ENCODE assay signal across 14 cellular contexts in the genomic region with DNA sequence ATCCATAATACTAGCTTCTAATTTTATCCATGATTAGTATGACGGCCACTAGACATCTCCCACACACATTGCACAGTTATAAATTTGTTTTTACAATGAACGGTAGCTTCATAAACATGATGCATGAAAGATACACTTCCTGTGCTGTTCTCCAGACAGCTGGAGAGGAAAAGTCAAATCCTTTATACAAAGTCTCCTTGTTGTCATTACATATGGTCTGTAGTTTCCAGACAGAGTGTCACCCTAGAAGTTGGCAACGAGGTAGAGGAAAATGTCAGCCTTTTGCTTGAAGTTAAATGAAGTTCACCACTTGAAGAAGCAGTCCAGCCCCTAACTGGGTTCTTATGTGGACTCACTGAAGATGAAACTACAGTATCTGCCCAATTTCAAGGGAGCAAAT.
DNase-seq lines count a peak whose midpoint lies in the region; ATAC-seq, FAIRE-seq and TF ChIP-seq lines count a peak whose summit lies in the region.
"Had no signal": no experiment of that assay in that cellular context is flagged by ENCODE, and none has a peak within 500 bp of the region (broad histone marks: within the 10 kb centered on the region; RNA-seq: fewer than 3 reads in every experiment).

No MANE protein-coding gene starts in this region.

- no peaks in the 10 kb centered on the region; the same call in 2 of the 3 replicates for H3K4me1 Mint-ChIP-seq in GM23338
- no peaks in the 10 kb centered on the region for H3K4me1 Mint-ChIP-seq in CD8-positive, alpha-beta T cell (ENCODE audit: low read depth)
- H3K4me1 Mint-ChIP-seq: H9 had no signal

- intact Hi-C loops in endothelial cell of umbilical vein (cut with micrococcal nuclease), result no loop called here
- intact Hi-C loops in CD8-positive, alpha-beta T cell (cut with DNase I, micrococcal nuclease), result no loop called here

- no peaks in the 10 kb centered on the region for H3K9me1 ChIP-seq in endothelial cell of umbilical vein (replicated peaks; ENCODE audit: control insufficient read depth, extremely low read depth, insufficient read depth, low read length)

- no peak for TF ChIP-seq CTCF in GM23338 (conservative IDR thresholded peaks at IDR 0.05; ENCODE audit: low read depth in 2 of 2)
- no peak for TF ChIP-seq CTCF in endothelial cell of umbilical vein (IDR thresholded peaks at IDR 0.05; ENCODE audit: extremely low read depth in 1 of 2, insufficient read depth in 1 of 2, low read depth in 1 of 2, low read length in 2 of 2)
- no peak for TF ChIP-seq CTCF in CD8-positive, alpha-beta T cell (IDR thresholded peaks at IDR 0.05)
- no peak for TF ChIP-seq CTCF in SK-N-SH (IDR thresholded peaks at IDR 0.05)

- no peaks in the 10 kb centered on the region for H3K36me3 Mint-ChIP-seq in GM23338 (ENCODE audit: low read depth)
- no peaks in the 10 kb centered on the region for H3K36me3 Mint-ChIP-seq in CD8-positive, alpha-beta T cell

- WGBS in mesenchymal stem cell, result 59% methylated on average over 2 of the region's 3 CpGs
- 28% methylated on average over 3 of the region's 3 CpGs for WGBS in SK-N-SH (ENCODE audit: low lambda C conversion rate)

- no peak overlapping the region for H3K27ac ChIP-seq in GM23338 (ENCODE audit: low read depth)
- H3K27ac ChIP-seq in endothelial cell of umbilical vein (ENCODE audit: insufficient read depth, low read depth, low read length), result no peak overlapping the region
- H3K27ac ChIP-seq in mesenchymal stem cell (ENCODE audit: low read length, poor library complexity, severe bottlenecking), result no peak overlapping the region
- no peak overlapping the region for H3K27ac ChIP-seq in CD8-positive, alpha-beta T cell (ENCODE audit: low read depth, low read length)
- H3K27ac ChIP-seq in SK-N-SH (ENCODE audit: low read depth in 2 of 2, low read length in 1 of 2), result no peak overlapping the region
- H3K27ac ChIP-seq: A549 had no signal

- H3K4me1 ChIP-seq in GM23338 (ENCODE audit: insufficient read depth), result no peaks in the 10 kb centered on the region
- H3K4me1 ChIP-seq in endothelial cell of umbilical vein (ENCODE audit: control insufficient read depth, extremely low read depth, insufficient read depth, low read length), result peaks cover 5% of the 10 kb centered on the region
- no peaks in the 10 kb centered on the region for H3K4me1 ChIP-seq in mesenchymal stem cell (ENCODE audit: control insufficient read depth, insufficient read depth, low read depth, low read length)
- H3K4me1 ChIP-seq in CD8-positive, alpha-beta T cell (ENCODE audit: insufficient read depth, low read length), result no peaks in the 10 kb centered on the region
- no peaks in the 10 kb centered on the region for H3K4me1 ChIP-seq in SK-N-SH (ENCODE audit: control insufficient read depth in 1 of 2, insufficient read depth in 2 of 2, low read depth in 1 of 2, low read length in 1 of 2)
- H3K4me1 ChIP-seq: A549 had no signal

- TF ChIP-seq EP300 in SK-N-SH (IDR thresholded peaks at IDR 0.05; ENCODE audit: borderline replicate concordance in 1 of 2, low read depth in 1 of 2, low read length in 1 of 2), result no peak

- H3K79me1 ChIP-seq in mesenchymal stem cell (replicated peaks; ENCODE audit: low read length, poor library complexity, severe bottlenecking), result no peaks in the 10 kb centered on the region

- H4K8ac ChIP-seq in mesenchymal stem cell (ENCODE audit: low read length), result no peak overlapping the region

- DNase-seq in GM23338 (ENCODE audit: low spot score) (no peak), endothelial cell of umbilical vein (ENCODE audit: low read depth, low spot score) (peak; percentile 68), mesenchymal stem cell (peak; percentile 11), SK-N-SH (no peak), Ammon's horn (ENCODE audit: low spot score) (no peak)
- no peak for DNase-seq in CD8-positive, alpha-beta T cell
- DNase-seq: C1 segment of cervical spinal cord; CD4-positive, alpha-beta T cell; COR-L47; GOT3; H9; IMR-90; KG1 had no signal

- BruUV-seq in endothelial cell of umbilical vein (replicated peaks; lab: Mats Ljungman, UMichigan), result no TSS peak

- H2BK120ac ChIP-seq in mesenchymal stem cell (ENCODE audit: low read depth, low read length), result no peak overlapping the region

- H2BK5ac ChIP-seq in mesenchymal stem cell (ENCODE audit: low read depth, low read length, poor library complexity, severe bottlenecking), result no peak overlapping the region

- CTCF ChIA-PET in endothelial cell of umbilical vein (lab: Charles Lee) (interaction anchor here (1.1 kb wide), 1 partner anchor 11 kb away, joined by 3 read pairs; no protein-coding TSS in a partner anchor), SK-N-SH (lab: Yijun Ruan, JAX) (no interaction called here)
- CTCF ChIA-PET in CD8-positive, alpha-beta T cell (lab: Charles Lee), result no interaction called here

- H3K79me2 ChIP-seq in GM23338 (replicated peaks; ENCODE audit: insufficient read depth), result no peaks in the 10 kb centered on the region
- no peaks in the 10 kb centered on the region for H3K79me2 ChIP-seq in endothelial cell of umbilical vein (ENCODE audit: control insufficient read depth, insufficient read depth, low read length)
- no peaks in the 10 kb centered on the region for H3K79me2 ChIP-seq in SK-N-SH (ENCODE audit: insufficient read depth)

- no peaks in the 10 kb centered on the region for H3K9me3 Mint-ChIP-seq in GM23338
- no peaks in the 10 kb centered on the region for H3K9me3 Mint-ChIP-seq in CD8-positive, alpha-beta T cell
- H3K9me3 Mint-ChIP-seq: CD4-positive, alpha-beta T cell; H9 had no signal

- H3K4me2 ChIP-seq in GM23338 (no peak overlapping the region), endothelial cell of umbilical vein (ENCODE audit: insufficient read depth, low read length) (peak overlapping the region; percentile 8), mesenchymal stem cell (ENCODE audit: low read length, poor library complexity, severe bottlenecking) (no peak overlapping the region), SK-N-SH (no peak overlapping the region)
- H3K4me2 ChIP-seq: A549 had no signal

- H3K9me2 ChIP-seq in GM23338 (ENCODE audit: insufficient read depth), result 0 out of 2 replicates have a peak, but pooled peaks cover 4% of the 10 kb centered on the region
- H3K9me2 ChIP-seq in SK-N-SH, result no peaks in the 10 kb centered on the region

- H3K18ac ChIP-seq in mesenchymal stem cell (ENCODE audit: low read depth in 1 of 2, low read length in 2 of 2), result no peak overlapping the region

- H2BK15ac ChIP-seq in mesenchymal stem cell (ENCODE audit: low read depth, poor library complexity, severe bottlenecking), result no peak overlapping the region

- no peak overlapping the region for H3K4me3 Mint-ChIP-seq in GM23338
- H3K4me3 Mint-ChIP-seq in CD8-positive, alpha-beta T cell, result no peak overlapping the region
- H3K4me3 Mint-ChIP-seq: CD4-positive, alpha-beta T cell; H9 had no signal

- H3K4me3 ChIP-seq in GM23338 (no peak overlapping the region), endothelial cell of umbilical vein (replicated peaks in 1 of 3; ENCODE audit: insufficient read depth in 1 of 3, low read depth in 1 of 3, low read length in 3 of 3) (no peak overlapping the region), mesenchymal stem cell (ENCODE audit: insufficient read depth in 1 of 2, low read depth in 1 of 2, low read length in 2 of 2) (no peak overlapping the region), SK-N-SH (ENCODE audit: low read depth in 2 of 2, low read length in 1 of 2) (no peak overlapping the region)
- no peak overlapping the region for H3K4me3 ChIP-seq in CD8-positive, alpha-beta T cell (ENCODE audit: low read depth, low read length)
- H3K4me3 ChIP-seq: A549 had no signal

- TF ChIP-seq POLR2A in endothelial cell of umbilical vein (IDR thresholded peaks at IDR 0.05; ENCODE audit: low read depth, low read length), result no peak

- H2AK5ac ChIP-seq in mesenchymal stem cell (ENCODE audit: low read length, severe bottlenecking), result no peak overlapping the region

- peak; percentile 24 for FAIRE-seq in endothelial cell of umbilical vein (lab: Jason Lieb, UNC)
- FAIRE-seq: A549 had no signal

- H3K14ac ChIP-seq in mesenchymal stem cell (ENCODE audit: low read length in 2 of 2), result no peak overlapping the region

- no peaks in the 10 kb centered on the region for H3K27me3 Mint-ChIP-seq in GM23338 (ENCODE audit: insufficient read depth, low read depth, poor library complexity)
- no peaks in the 10 kb centered on the region for H3K27me3 Mint-ChIP-seq in CD8-positive, alpha-beta T cell (ENCODE audit: low read depth)

- H4K20me1 ChIP-seq in GM23338 (replicated peaks; ENCODE audit: insufficient read depth), result no peaks in the 10 kb centered on the region
- no peaks in the 10 kb centered on the region for H4K20me1 ChIP-seq in endothelial cell of umbilical vein (replicated peaks; ENCODE audit: control insufficient read depth, extremely low read depth, insufficient read depth, low read length)
- no peaks in the 10 kb centered on the region for H4K20me1 ChIP-seq in SK-N-SH (ENCODE audit: insufficient read depth)

- H3K27me3 ChIP-seq in GM23338 (ENCODE audit: insufficient read depth) (no peaks in the 10 kb centered on the region), endothelial cell of umbilical vein (ENCODE audit: control insufficient read depth in 2 of 2, insufficient read depth in 2 of 2, low read length in 2 of 2) (no peaks in the 10 kb centered on the region), mesenchymal stem cell (ENCODE audit: control insufficient read depth in 1 of 2, insufficient read depth in 1 of 2, low read length in 2 of 2) (no peaks in the 10 kb centered on the region), SK-N-SH (ENCODE audit: insufficient read depth) (0 out of 2 replicates have a peak, but pooled peaks cover 4% of the 10 kb centered on the region)
- no peaks in the 10 kb centered on the region for H3K27me3 ChIP-seq in CD8-positive, alpha-beta T cell (ENCODE audit: insufficient read depth, low read length)

- H3K36me3 ChIP-seq in GM23338 (ENCODE audit: insufficient read depth) (no peaks in the 10 kb centered on the region), endothelial cell of umbilical vein (ENCODE audit: control insufficient read depth in 2 of 2, extremely low read depth in 1 of 2, insufficient read depth in 2 of 2, low read length in 2 of 2) (no peaks in the 10 kb centered on the region), mesenchymal stem cell (ENCODE audit: control insufficient read depth in 1 of 2, insufficient read depth in 2 of 2, low read depth in 1 of 2, low read length in 2 of 2) (no peaks in the 10 kb centered on the region), SK-N-SH (replicated peaks in 1 of 2; ENCODE audit: control insufficient read depth in 1 of 2, insufficient read depth in 2 of 2, low read length in 1 of 2) (no peaks in the 10 kb centered on the region)
- H3K36me3 ChIP-seq in CD8-positive, alpha-beta T cell (ENCODE audit: insufficient read depth, low read length), result no peaks in the 10 kb centered on the region

- no peak overlapping the region for H3K9ac ChIP-seq in endothelial cell of umbilical vein (replicated peaks; ENCODE audit: extremely low read depth, insufficient read depth, low read length)
- no peak overlapping the region for H3K9ac ChIP-seq in mesenchymal stem cell (ENCODE audit: low read length)
- H3K9ac ChIP-seq in SK-N-SH, result no peak overlapping the region

- dilution Hi-C loops in endothelial cell of umbilical vein (cut with MboI; ENCODE audit: extremely low pct_ligation_motif_present, low sequenced_read_pairs), result no loop called here

- no peak overlapping the region for H3K23ac ChIP-seq in mesenchymal stem cell (ENCODE audit: low read length in 2 of 2)

- H3K9me3 ChIP-seq in endothelial cell of umbilical vein (replicated peaks; ENCODE audit: control insufficient read depth, insufficient read depth, low read length), result no peaks in the 10 kb centered on the region
- H3K9me3 ChIP-seq in mesenchymal stem cell (ENCODE audit: control insufficient read depth, low read length), result no peaks in the 10 kb centered on the region
- H3K9me3 ChIP-seq in CD8-positive, alpha-beta T cell (ENCODE audit: low read length), result no peaks in the 10 kb centered on the region
- H3K9me3 ChIP-seq in SK-N-SH, result no peaks in the 10 kb centered on the region
- H3K9me3 ChIP-seq: A549 had no signal

- no peak overlapping the region for H2BK12ac ChIP-seq in mesenchymal stem cell (ENCODE audit: low read length in 2 of 2)

- H2AFZ ChIP-seq in GM23338 (peak overlapping the region; percentile 60; the same call in 1 of the 2 replicates), endothelial cell of umbilical vein (ENCODE audit: low read depth, low read length) (peak overlapping the region; percentile 63), mesenchymal stem cell (ENCODE audit: low read depth, low read length) (no peak overlapping the region), SK-N-SH (ENCODE audit: low read depth) (no peak overlapping the region)

- TF ChIP-seq RAD21 in SK-N-SH (IDR thresholded peaks at IDR 0.05; ENCODE audit: low read length), result no peak

- H3F3A ChIP-seq in GM23338 (replicated peaks; ENCODE audit: low read depth) (no peaks in the 10 kb centered on the region), SK-N-SH (replicated peaks; ENCODE audit: insufficient read depth) (no peaks in the 10 kb centered on the region)

- ATAC-seq in GM23338, result no peak
- ATAC-seq in CD8-positive, alpha-beta T cell, result no peak
- ATAC-seq: A549 had no signal

- no peak overlapping the region for H4K91ac ChIP-seq in mesenchymal stem cell (ENCODE audit: low read length)

- POLR2A ChIA-PET in endothelial cell of umbilical vein (lab: Charles Lee) (no interaction called here), SK-N-SH (lab: Yijun Ruan, JAX) (no interaction called here)
- POLR2A ChIA-PET in CD8-positive, alpha-beta T cell (lab: Charles Lee), result no interaction called here

- no peak overlapping the region for H3K27ac Mint-ChIP-seq in GM23338
- H3K27ac Mint-ChIP-seq in CD8-positive, alpha-beta T cell, result no peak overlapping the region
- H3K27ac Mint-ChIP-seq: CD4-positive, alpha-beta T cell; H9 had no signal

- no peak overlapping the region for H3K4ac ChIP-seq in mesenchymal stem cell (ENCODE audit: low read depth in 1 of 2, low read length in 2 of 2)

Comparison
In these comparisons a context has a peak if more than half of its experiments do, and no peak if none do; other contexts are left out.
1. DNase-seq: peak in endothelial cell of umbilical vein (single experiment) and mesenchymal stem cell (single experiment); none in GM23338 (single experiment), CD8-positive, alpha-beta T cell (0 of 7), SK-N-SH (single experiment) and Ammon's horn (single experiment).
2. H2AFZ ChIP-seq: peak in GM23338 (single experiment) and endothelial cell of umbilical vein (single experiment); none in mesenchymal stem cell (single experiment) and SK-N-SH (single experiment).